In the genomic region with DNA sequence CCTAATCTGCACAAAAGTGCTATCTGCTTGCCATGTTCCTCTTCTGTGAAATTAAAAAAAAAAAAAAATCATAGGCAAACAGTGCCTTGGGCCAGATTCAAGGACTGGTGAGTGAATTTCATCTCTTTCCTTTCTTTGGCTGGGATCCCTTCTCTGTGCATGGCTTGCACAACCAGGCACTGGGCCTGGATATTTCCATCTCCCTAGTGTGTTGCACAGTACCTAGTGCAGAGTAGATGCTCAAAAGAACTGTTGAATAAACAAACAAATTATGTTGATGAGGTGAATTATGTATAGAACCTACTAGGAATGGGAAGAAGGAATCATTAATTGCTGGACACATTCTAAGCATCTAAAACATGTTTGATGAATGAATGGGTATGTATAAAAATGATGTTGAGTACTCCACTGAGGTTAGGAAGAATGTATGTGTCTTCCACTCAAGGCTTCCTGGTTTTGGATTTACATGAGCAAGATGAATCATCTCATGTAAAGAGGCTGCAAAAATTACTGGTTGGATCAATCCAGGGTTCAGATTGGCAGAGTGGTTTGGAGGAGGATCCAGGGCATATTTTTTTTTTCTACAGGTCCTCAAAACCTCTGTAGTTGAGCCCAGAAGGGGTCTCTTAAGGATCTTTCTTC, we compare ENCODE assay signal across 27 cellular contexts.
A peak's percentile ranks its signal among the peaks of the same experiment; 100 is the strongest.
DNase-seq lines count a peak whose midpoint lies in the region; ATAC-seq and TF ChIP-seq lines count a peak whose summit lies in the region.
"Had no signal": no experiment of that assay in that cellular context is flagged by ENCODE, and none has a peak within 500 bp of the region (broad histone marks: within the 10 kb centered on the region; RNA-seq: fewer than 3 reads in every experiment).

No MANE protein-coding gene starts in this region.

- TF ChIP-seq POLR2A in gastrocnemius medialis (IDR thresholded peaks at IDR 0.05): no peak

- TF ChIP-seq CTCF in gastrocnemius medialis (IDR thresholded peaks at IDR 0.05 in 4 of 5, conservative IDR thresholded peaks at IDR 0.05 in 1 of 5) (no peak), GM10248 (IDR thresholded peaks at IDR 0.05; ENCODE audit: control extremely low read depth, extremely low read depth, low read depth, missing control alignments) (no peak)

- H3K4me3 ChIP-seq in adipocyte (ENCODE audit: low read length) (peak overlapping the region; percentile 51), gastrocnemius medialis (no peak overlapping the region)
- H3K4me3 ChIP-seq: coronary artery, SJSA1, tibial nerve had no signal

- no peaks in the 10 kb centered on the region for H3K36me3 ChIP-seq in adipocyte (ENCODE audit: control insufficient read depth, insufficient read depth, low read length, severe bottlenecking)
- H3K36me3 ChIP-seq in gastrocnemius medialis: no peaks in the 10 kb centered on the region
- H3K36me3 ChIP-seq: neutrophil, SJSA1, tibial nerve had no signal

- no peak overlapping the region for H3K27ac ChIP-seq in gastrocnemius medialis
- H3K27ac ChIP-seq: 22Rv1, coronary artery, neutrophil, SJSA1, tibial nerve had no signal

- CTCF ChIA-PET in GM10248 (lab: Yijun Ruan, JAX): interaction anchor here (1.2 kb wide), 1 partner anchor 12 kb away, joined by 3 read pairs; no protein-coding TSS in a partner anchor

- in situ Hi-C loops in gastrocnemius medialis (cut with MboI; ENCODE audit: low sequenced_read_pairs in 4 of 4): loop anchor here in 1 of 4 donors (25.0 kb wide), 1 partner anchor 873 kb away; no protein-coding TSS in a partner anchor

- H3K4me1 ChIP-seq in adipocyte (ENCODE audit: control insufficient read depth, insufficient read depth, low read length) (peaks cover 23% of the 10 kb centered on the region), gastrocnemius medialis (no peaks in the 10 kb centered on the region)
- H3K4me1 ChIP-seq: SJSA1 had no signal

- intact Hi-C loops in gastrocnemius medialis (cut with DNase I; ENCODE audit: low total_unique reads): no loop called here

- H3K27me3 ChIP-seq in adipocyte (replicated peaks; ENCODE audit: control insufficient read depth, insufficient read depth, low read length) (no peaks in the 10 kb centered on the region), gastrocnemius medialis (no peaks in the 10 kb centered on the region)
- H3K27me3 ChIP-seq: tibial nerve had no signal

- H3K9me3 ChIP-seq in adipocyte (ENCODE audit: control insufficient read depth, low read length): no peaks in the 10 kb centered on the region
- H3K9me3 ChIP-seq in gastrocnemius medialis: no peaks in the 10 kb centered on the region
- H3K9me3 ChIP-seq: neutrophil, SJSA1, tibial nerve had no signal

- no peak overlapping the region for H3K9ac ChIP-seq in adipocyte (ENCODE audit: low read length)

- peak; percentile 20 for DNase-seq in DMS53 (lab: John Stamatoyannopoulos, UW)
- no peak for DNase-seq in DMS53 treated with DMSO at 0.1 percent for 48 hours (lab: John Stamatoyannopoulos, UW; ENCODE audit: unreplicated experiment)
- peak; percentile 48 for DNase-seq in adipocyte (ENCODE audit: low read depth)
- DNase-seq in fibroblast of the conjunctiva (ENCODE audit: low read depth): peak; percentile 26
- peak; percentile 7 to 30 for DNase-seq in gastrocnemius medialis
- DNase-seq in SW480 (ENCODE audit: low spot score): no peak
- DNase-seq in GM10248 (ENCODE audit: extremely low spot score): no peak
- DNase-seq: activated CD8-positive, alpha-beta T cell treated with anti-CD3 and anti-CD28 coated beads, Interleukin-2, amount 10 ng/mL, durations not matched to agents 7 days and 5 days; activated effector memory CD4-positive, alpha-beta T cell treated with Interleukin-2 at 50 U/mL for 16 hours; activated naive CD8-positive, alpha-beta T cell treated with anti-CD3 and anti-CD28 coated beads, Interleukin-2, amount 10 ng/mL, durations not matched to agents 7 days and 5 days; activated T-cell treated with anti-CD3 and anti-CD28 coated beads for 4 hours; DMS79; GF-D8; GOT3; head of caudate nucleus; mesenchymal stem cell; NCI-H1417 treated with DMSO at 0.1 percent for 48 hours; PC-3; retina; stimulated activated naive CD4-positive, alpha-beta T cell treated with Interleukin-2 at 50 U/mL for 16 hours had no signal

- peak; percentile 76 to 82 for ATAC-seq in gastrocnemius medialis
- ATAC-seq in HG02973 (IDR thresholded peaks at IDR 0.05; ENCODE audit: unreplicated experiment): no peak
- ATAC-seq: activated CD8-positive, alpha-beta T cell treated with anti-CD3 and anti-CD28 coated beads, Interleukin-2, amount 10 ng/mL, durations not matched to agents 7 days and 5 days; esophagus mucosa; PC-3 had no signal

- POLR2A ChIA-PET in GM10248 (lab: Yijun Ruan, JAX): interaction anchor here (0.7 kb wide), 1 partner anchor 409 kb away, joined by 3 read pairs; no protein-coding TSS in a partner anchor

Comparison
In these comparisons a context has a peak if more than half of its experiments do, and no peak if none do; other contexts are left out.
1. DNase-seq: peak in DMS53 (single experiment), adipocyte (single experiment), fibroblast of the conjunctiva (single experiment) and gastrocnemius medialis (2 of 2); none in DMS53 treated with DMSO at 0.1 percent for 48 hours (single experiment), SW480 (single experiment) and GM10248 (single experiment).